1 cellular context compared by ENCODE assay signal in genomic region chr6:45420083-45420908, GRCh38.
TF ChIP-seq lines count a peak whose summit lies in the region.

No MANE protein-coding gene starts in this region.

TF ChIP-seq in K562, 482 proteins besides CTCF, POLR2A, EP300 and RAD21 (continued from another document):
- TF ChIP-seq MGA (IDR thresholded peaks at IDR 0.05) (peak; percentile 43; the same call in 1 of the 2 replicates), E2F6 (IDR thresholded peaks at IDR 0.05; ENCODE audit: borderline replicate concordance in 1 of 2, extremely low read depth in 1 of 2, insufficient read depth in 1 of 2, insufficient read length in 1 of 2, low read depth in 1 of 2, low read length in 1 of 2, poor library complexity in 1 of 2, severe bottlenecking in 1 of 2) (peak in 1 of 2 experiments; percentile 31), L3MBTL2 (IDR thresholded peaks at IDR 0.05) (peak; percentile 67), BMI1 (IDR thresholded peaks at IDR 0.05; ENCODE audit: low read length) (0 out of 2 replicates have a peak, but pooled peaks have one; percentile 43), ZBED1 (IDR thresholded peaks at IDR 0.05) (no peak), RNF2 (IDR thresholded peaks at IDR 0.05) (peak; percentile 66; the same call in 1 of the 2 replicates)
TF ChIP-seq in K562: peak in this region for 5.
